24 cellular contexts compared by ENCODE assay signal in the genomic region with DNA sequence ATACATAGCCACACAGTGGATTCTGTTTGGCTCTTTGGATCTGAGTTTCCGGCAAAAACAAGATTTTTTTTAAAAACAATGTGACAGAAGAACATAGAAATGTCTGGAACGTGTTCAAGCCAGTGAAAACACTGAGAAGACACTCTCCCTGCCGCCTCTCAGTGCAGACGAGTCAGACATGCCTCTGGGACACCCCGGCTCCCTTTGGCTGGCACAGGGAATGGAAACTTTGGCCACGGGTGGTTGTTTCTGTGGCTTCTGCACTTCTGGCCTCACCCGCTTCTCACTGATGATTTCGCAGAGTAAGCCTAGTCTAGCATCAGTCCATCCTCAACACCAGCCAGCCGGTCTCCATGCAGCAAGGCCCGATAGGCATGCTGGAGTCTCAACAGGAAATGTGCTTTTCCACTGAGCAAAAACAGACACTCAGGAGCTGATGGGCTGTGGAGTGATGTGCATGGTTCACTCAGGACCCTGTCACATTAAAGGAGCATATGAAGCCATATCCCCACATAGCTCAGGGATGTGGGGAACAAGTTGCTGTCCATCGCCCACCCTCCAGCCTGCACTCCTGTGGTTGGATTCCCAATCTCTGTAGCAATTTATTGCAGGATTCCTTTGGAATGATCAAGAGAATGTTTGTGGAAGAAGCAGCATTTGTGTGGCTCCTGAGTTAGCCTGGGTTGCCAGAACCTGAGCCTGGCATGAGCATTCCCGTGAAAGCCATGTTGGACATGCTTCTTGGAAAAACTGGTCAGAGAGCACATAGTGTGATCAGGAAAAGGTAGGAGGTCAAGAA.
A peak's percentile ranks its signal among the peaks of the same experiment; 100 is the strongest.
DNase-seq lines count a peak whose midpoint lies in the region; ATAC-seq, FAIRE-seq and TF ChIP-seq lines count a peak whose summit lies in the region.
"Had no signal": no experiment of that assay in that cellular context is flagged by ENCODE, and none has a peak within 500 bp of the region (broad histone marks: within the 10 kb centered on the region; RNA-seq: fewer than 3 reads in every experiment).

No MANE protein-coding gene starts in this region.

- H2BK5ac ChIP-seq in neuronal stem cell (ENCODE audit: low read length), result no peak overlapping the region

- no peak overlapping the region for H2BK12ac ChIP-seq in neuronal stem cell (ENCODE audit: low read length)

- no peak overlapping the region for H3K4ac ChIP-seq in neuronal stem cell (ENCODE audit: low read length)

- H3K27me3 ChIP-seq in bronchial epithelial cell (ENCODE audit: control insufficient read depth, insufficient read depth, low read length) (no peaks in the 10 kb centered on the region), neuronal stem cell (ENCODE audit: control insufficient read depth in 3 of 3, insufficient read depth in 3 of 3, low read depth in 1 of 3, low read length in 3 of 3) (no peaks in the 10 kb centered on the region), suprapubic skin (no peaks in the 10 kb centered on the region), GM23338 (ENCODE audit: insufficient read depth) (no peaks in the 10 kb centered on the region)

- TF ChIP-seq CTCF in AG09309 (IDR thresholded peaks at IDR 0.05; ENCODE audit: control insufficient read depth, insufficient read depth, low read depth, low read length, missing control alignments) (no peak), bronchial epithelial cell (IDR thresholded peaks at IDR 0.05; ENCODE audit: insufficient read depth, low read length, severe bottlenecking) (no peak), suprapubic skin (IDR thresholded peaks at IDR 0.05) (no peak), GM23338 (conservative IDR thresholded peaks at IDR 0.05; ENCODE audit: low read depth in 2 of 2) (no peak)

- H3K4me1 Mint-ChIP-seq in GM23338, result 0 out of 3 replicates have a peak, but pooled peaks cover 3% of the 10 kb centered on the region
- H3K4me1 Mint-ChIP-seq: memory B cell had no signal

- peak; percentile 58 for FAIRE-seq in bronchial epithelial cell (lab: Jason Lieb, UNC)
- FAIRE-seq: A549, TTC549 had no signal

- H3K9me3 Mint-ChIP-seq in GM23338, result no peaks in the 10 kb centered on the region
- H3K9me3 Mint-ChIP-seq: activated T-cell treated with anti-CD3 and anti-CD28 coated beads, Interleukin-2, amount 50 U/mL, for 72 hours; stimulated activated naive CD8-positive, alpha-beta T cell treated with anti-CD3 and anti-CD28 coated beads, Interleukin-15, amount 100 ng/mL, for 72 hours; type B pancreatic cell had no signal

- H3K4me2 ChIP-seq in neuronal stem cell (ENCODE audit: insufficient read depth, low read length, poor library complexity, severe bottlenecking) (no peak overlapping the region), GM23338 (no peak overlapping the region)
- H3K4me2 ChIP-seq: A549 had no signal

- WGBS in neuronal stem cell (ENCODE audit: extremely low coverage in 2 of 2, insufficient read length in 2 of 2, insufficient replicate concordance in 1 of 2), 2 donors, result no CpG with 5 or more reads among the region's 12 CpGs
- WGBS in suprapubic skin, result 76% methylated on average over 11 of the region's 12 CpGs

- no peaks in the 10 kb centered on the region for H3K79me1 ChIP-seq in neuronal stem cell (ENCODE audit: low read depth, low read length)

- no peaks in the 10 kb centered on the region; the same call in 2 of the 3 replicates for H3K36me3 Mint-ChIP-seq in GM23338 (ENCODE audit: low read depth)
- H3K36me3 Mint-ChIP-seq: memory B cell; naive thymus-derived CD4-positive, alpha-beta T cell; type B pancreatic cell had no signal

- TF ChIP-seq EP300 in suprapubic skin (IDR thresholded peaks at IDR 0.05), result no peak

- DNase-seq in AG09309 (ENCODE audit: low read depth), result peak; percentile 44
- peak; percentile 72 for DNase-seq in HCEC 1CT
- DNase-seq in bronchial epithelial cell (ENCODE audit: low read depth), result no peak
- DNase-seq in neuronal stem cell (ENCODE audit: low spot score), result no peak
- DNase-seq in midbrain (lab: John Stamatoyannopoulos, UW), result no peak
- DNase-seq in suprapubic skin (ENCODE audit: low spot score in 2 of 2), result no peak
- DNase-seq in ecto neural progenitor cell (ENCODE audit: low spot score), result no peak
- DNase-seq in GM23338 (ENCODE audit: low spot score), result no peak
- DNase-seq: activated CD4-positive, alpha-beta T cell treated with anti-CD3 and anti-CD28 coated beads for 4 hours; activated naive CD4-positive, alpha-beta T cell treated with anti-CD3 and anti-CD28 coated beads, Interleukin-2, amount 50 U/mL, for 16 hours; activated T-cell treated with anti-CD3 and anti-CD28 coated beads, Interleukin-2, amount 50 U/mL, for 72 hours; effector memory CD8-positive, alpha-beta T cell; GDM1; Kasumi-1; naive thymus-derived CD4-positive, alpha-beta T cell; NCI-H1092; NCI-H187 treated with DMSO at 0.1 percent for 48 hours; stimulated activated naive CD8-positive, alpha-beta T cell treated with anti-CD3 and anti-CD28 coated beads, Interleukin-15, amount 100 ng/mL, for 72 hours had no signal

- H2BK120ac ChIP-seq in neuronal stem cell (ENCODE audit: low read depth, low read length), result no peak overlapping the region

- H2AK5ac ChIP-seq in neuronal stem cell (ENCODE audit: low read depth, low read length), result no peak overlapping the region

- peaks cover 6% of the 10 kb centered on the region for H3K27me3 Mint-ChIP-seq in GM23338 (ENCODE audit: insufficient read depth, low read depth, poor library complexity)
- H3K27me3 Mint-ChIP-seq: effector memory CD8-positive, alpha-beta T cell; stimulated activated naive CD8-positive, alpha-beta T cell treated with anti-CD3 and anti-CD28 coated beads, Interleukin-15, amount 100 ng/mL, for 72 hours had no signal

- H3K18ac ChIP-seq in neuronal stem cell (ENCODE audit: low read length), result no peak overlapping the region

- no peak overlapping the region for H4K91ac ChIP-seq in neuronal stem cell (ENCODE audit: low read depth, low read length, poor library complexity)

- H3K9me2 ChIP-seq in GM23338 (ENCODE audit: insufficient read depth), result no peaks in the 10 kb centered on the region

- H3K27ac ChIP-seq in neuronal stem cell (replicated peaks; ENCODE audit: low read length), result no peak overlapping the region
- H3K27ac ChIP-seq in suprapubic skin, result no peak overlapping the region
- no peak overlapping the region for H3K27ac ChIP-seq in GM23338 (ENCODE audit: low read depth)
- H3K27ac ChIP-seq: A549 had no signal

- no peak overlapping the region for H3K4me3 Mint-ChIP-seq in GM23338
- H3K4me3 Mint-ChIP-seq: activated T-cell treated with anti-CD3 and anti-CD28 coated beads, Interleukin-2, amount 50 U/mL, for 72 hours; effector memory CD8-positive, alpha-beta T cell; memory B cell; naive thymus-derived CD4-positive, alpha-beta T cell; stimulated activated naive CD8-positive, alpha-beta T cell treated with anti-CD3 and anti-CD28 coated beads, Interleukin-15, amount 100 ng/mL, for 72 hours; type B pancreatic cell had no signal

- H3K4me1 ChIP-seq in neuronal stem cell (ENCODE audit: control insufficient read depth in 2 of 2, insufficient read depth in 1 of 2, low read depth in 1 of 2, low read length in 2 of 2), result peaks cover 0 to 4% of the 10 kb centered on the region in 2 donors
- no peaks in the 10 kb centered on the region for H3K4me1 ChIP-seq in suprapubic skin
- no peaks in the 10 kb centered on the region for H3K4me1 ChIP-seq in GM23338 (ENCODE audit: insufficient read depth)
- H3K4me1 ChIP-seq: A549 had no signal

- H3K9ac ChIP-seq in neuronal stem cell (ENCODE audit: low read depth, low read length, poor library complexity), result no peak overlapping the region

- no peaks in the 10 kb centered on the region for H3K9me3 ChIP-seq in neuronal stem cell (replicated peaks in 1 of 2; ENCODE audit: control insufficient read depth in 2 of 2, insufficient read depth in 1 of 2, low read depth in 1 of 2, low read length in 2 of 2)
- H3K9me3 ChIP-seq in suprapubic skin, result no peaks in the 10 kb centered on the region
- H3K9me3 ChIP-seq: A549 had no signal

- H3K4me3 ChIP-seq in AG09309 (ENCODE audit: control insufficient read depth, low read depth, low read length) (no peak overlapping the region), bronchial epithelial cell (ENCODE audit: low read depth, low read length) (no peak overlapping the region), neuronal stem cell (ENCODE audit: low read length in 2 of 2) (peak overlapping the region in 1 of 2 donors; percentile 18), suprapubic skin (no peak overlapping the region), GM23338 (no peak overlapping the region)
- H3K4me3 ChIP-seq: A549 had no signal

- ATAC-seq in GM23338, result no peak
- ATAC-seq: A549; activated T-cell treated with anti-CD3 and anti-CD28 coated beads, Interleukin-2, amount 50 U/mL, for 72 hours; effector memory CD8-positive, alpha-beta T cell; esophagus mucosa; HCT116; naive thymus-derived CD4-positive, alpha-beta T cell; stimulated activated naive CD8-positive, alpha-beta T cell treated with anti-CD3 and anti-CD28 coated beads, Interleukin-15, amount 100 ng/mL, for 72 hours had no signal

- H3K14ac ChIP-seq in neuronal stem cell (ENCODE audit: low read length), result no peak overlapping the region

- no peaks in the 10 kb centered on the region for H4K20me1 ChIP-seq in GM23338 (replicated peaks; ENCODE audit: insufficient read depth)

- H2BK15ac ChIP-seq in neuronal stem cell (ENCODE audit: low read length), result no peak overlapping the region

- no peaks in the 10 kb centered on the region for H3K79me2 ChIP-seq in GM23338 (replicated peaks; ENCODE audit: insufficient read depth)

- H2AFZ ChIP-seq in neuronal stem cell (ENCODE audit: low read length) (no peak overlapping the region), GM23338 (no peak overlapping the region)

- TF ChIP-seq POLR2A in suprapubic skin (IDR thresholded peaks at IDR 0.05), result no peak

- no peak overlapping the region for H3K23ac ChIP-seq in neuronal stem cell (ENCODE audit: low read depth, low read length, poor library complexity)

- H3F3A ChIP-seq in GM23338 (replicated peaks; ENCODE audit: low read depth), result no peaks in the 10 kb centered on the region

- peak overlapping the region; percentile 57 for H4K8ac ChIP-seq in neuronal stem cell (ENCODE audit: low read depth, low read length)

- H3K27ac Mint-ChIP-seq in GM23338, result no peak overlapping the region
- H3K27ac Mint-ChIP-seq: activated T-cell treated with anti-CD3 and anti-CD28 coated beads, Interleukin-2, amount 50 U/mL, for 72 hours; effector memory CD8-positive, alpha-beta T cell; memory B cell; naive thymus-derived CD4-positive, alpha-beta T cell; stimulated activated naive CD8-positive, alpha-beta T cell treated with anti-CD3 and anti-CD28 coated beads, Interleukin-15, amount 100 ng/mL, for 72 hours; type B pancreatic cell had no signal

- no peaks in the 10 kb centered on the region for H3K36me3 ChIP-seq in bronchial epithelial cell (ENCODE audit: control insufficient read depth, insufficient read depth, low read length)
- H3K36me3 ChIP-seq in neuronal stem cell (replicated peaks in 1 of 2; ENCODE audit: control insufficient read depth in 2 of 2, insufficient read depth in 2 of 2, low read length in 2 of 2), result no peaks in the 10 kb centered on the region
- no peaks in the 10 kb centered on the region for H3K36me3 ChIP-seq in suprapubic skin
- no peaks in the 10 kb centered on the region for H3K36me3 ChIP-seq in GM23338 (ENCODE audit: insufficient read depth)

Comparison
In these comparisons a context has a peak if more than half of its experiments do, and no peak if none do; other contexts are left out.
1. DNase-seq: peak in AG09309 (single experiment) and HCEC 1CT (single experiment); none in bronchial epithelial cell (single experiment), neuronal stem cell (single experiment), midbrain (single experiment), suprapubic skin (0 of 2), ecto neural progenitor cell (single experiment) and GM23338 (single experiment).